In the genomic region with DNA sequence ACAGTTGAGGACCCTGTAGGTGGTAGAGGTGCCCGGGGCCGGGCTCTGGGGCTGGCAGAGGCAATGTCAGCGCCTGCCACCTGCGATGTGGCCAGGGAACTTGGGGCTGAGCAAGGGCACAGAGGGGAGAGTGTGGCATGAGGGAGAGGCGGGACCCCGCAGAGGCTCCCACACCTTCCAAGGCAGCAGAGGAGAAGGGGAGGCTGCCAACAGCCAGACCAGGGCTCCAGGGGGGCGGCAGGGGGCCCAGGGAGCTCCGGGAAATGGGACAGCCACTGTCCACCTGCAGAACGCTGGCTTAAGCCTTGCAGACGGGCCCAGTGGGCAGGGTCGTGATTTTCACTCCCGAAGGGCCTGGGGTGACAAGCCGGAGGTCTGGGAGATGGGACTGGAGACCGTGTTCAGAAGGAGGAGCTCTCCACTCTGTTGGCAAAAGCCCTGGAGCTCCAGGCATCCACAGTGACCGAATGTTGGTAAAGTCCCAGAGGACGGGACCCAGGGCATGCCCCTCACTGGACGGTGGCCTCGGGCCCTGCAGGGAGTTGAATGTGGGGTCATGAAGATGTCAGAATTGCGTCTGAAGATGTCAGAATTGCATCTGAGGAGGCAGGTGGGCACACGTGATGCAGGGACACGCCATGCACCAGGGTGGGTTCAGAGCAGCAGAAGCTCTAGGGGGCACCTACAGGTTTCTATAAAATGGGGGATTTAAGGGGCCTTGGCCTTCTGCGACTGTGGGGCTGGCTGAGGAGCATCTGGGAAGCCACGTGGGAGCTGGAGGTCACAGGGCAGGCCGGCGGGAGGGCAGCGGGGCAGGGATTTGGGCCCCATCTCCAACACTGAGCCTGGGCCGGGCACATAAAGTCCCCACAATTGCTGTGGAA, we compare ENCODE assay signal across 1 cellular context.
TF ChIP-seq lines count a peak whose summit lies in the region.

No MANE protein-coding gene starts in this region.

TF ChIP-seq in HepG2, 621 proteins besides CTCF, POLR2A, EP300 and RAD21 (continues in another document):
- no peak for TF ChIP-seq ADNP (CRISPR knock-in tag; IDR thresholded peaks at IDR 0.05)
- TF ChIP-seq ZNF382 (CRISPR knock-in tag; IDR thresholded peaks at IDR 0.05; ENCODE audit: borderline replicate concordance), result no peak
- TF ChIP-seq, protein P1, sequence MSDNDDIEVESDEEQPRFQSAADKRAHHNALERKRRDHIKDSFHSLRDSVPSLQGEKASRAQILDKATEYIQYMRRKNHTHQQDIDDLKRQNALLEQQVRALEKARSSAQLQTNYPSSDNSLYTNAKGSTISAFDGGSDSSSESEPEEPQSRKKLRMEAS (IDR thresholded peaks at IDR 0.05), result 0 out of 2 replicates have a peak, but pooled peaks have one; percentile 44
- 0 out of 2 replicates have a peak, but pooled peaks have one; percentile 5 for TF ChIP-seq ZNF430 (CRISPR knock-in tag; IDR thresholded peaks at IDR 0.05)
- no peak for TF ChIP-seq ATAD3A (CRISPR knock-in tag; IDR thresholded peaks at IDR 0.05)
- 0 out of 2 replicates have a peak, but pooled peaks have one; percentile 11 for TF ChIP-seq ZNF136 (CRISPR knock-in tag; IDR thresholded peaks at IDR 0.05; ENCODE audit: low read depth)
- TF ChIP-seq RFX1 (IDR thresholded peaks at IDR 0.05), result no peak
- TF ChIP-seq, protein P2, sequence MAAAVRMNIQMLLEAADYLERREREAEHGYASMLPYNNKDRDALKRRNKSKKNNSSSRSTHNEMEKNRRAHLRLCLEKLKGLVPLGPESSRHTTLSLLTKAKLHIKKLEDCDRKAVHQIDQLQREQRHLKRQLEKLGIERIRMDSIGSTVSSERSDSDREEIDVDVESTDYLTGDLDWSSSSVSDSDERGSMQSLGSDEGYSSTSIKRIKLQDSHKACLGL (CRISPR knock-in tag; IDR thresholded peaks at IDR 0.05), result no peak; the same call in 1 of the 2 replicates
- 0 out of 2 replicates have a peak, but pooled peaks have one; percentile 59 for TF ChIP-seq ZSCAN30 (CRISPR knock-in tag; IDR thresholded peaks at IDR 0.05)
- TF ChIP-seq NFYB (CRISPR knock-in tag; IDR thresholded peaks at IDR 0.05), result 0 out of 2 replicates have a peak, but pooled peaks have one; percentile 4
- TF ChIP-seq ELF4 (CRISPR knock-in tag; IDR thresholded peaks at IDR 0.05; ENCODE audit: borderline replicate concordance), result no peak
- TF ChIP-seq, protein P3, sequence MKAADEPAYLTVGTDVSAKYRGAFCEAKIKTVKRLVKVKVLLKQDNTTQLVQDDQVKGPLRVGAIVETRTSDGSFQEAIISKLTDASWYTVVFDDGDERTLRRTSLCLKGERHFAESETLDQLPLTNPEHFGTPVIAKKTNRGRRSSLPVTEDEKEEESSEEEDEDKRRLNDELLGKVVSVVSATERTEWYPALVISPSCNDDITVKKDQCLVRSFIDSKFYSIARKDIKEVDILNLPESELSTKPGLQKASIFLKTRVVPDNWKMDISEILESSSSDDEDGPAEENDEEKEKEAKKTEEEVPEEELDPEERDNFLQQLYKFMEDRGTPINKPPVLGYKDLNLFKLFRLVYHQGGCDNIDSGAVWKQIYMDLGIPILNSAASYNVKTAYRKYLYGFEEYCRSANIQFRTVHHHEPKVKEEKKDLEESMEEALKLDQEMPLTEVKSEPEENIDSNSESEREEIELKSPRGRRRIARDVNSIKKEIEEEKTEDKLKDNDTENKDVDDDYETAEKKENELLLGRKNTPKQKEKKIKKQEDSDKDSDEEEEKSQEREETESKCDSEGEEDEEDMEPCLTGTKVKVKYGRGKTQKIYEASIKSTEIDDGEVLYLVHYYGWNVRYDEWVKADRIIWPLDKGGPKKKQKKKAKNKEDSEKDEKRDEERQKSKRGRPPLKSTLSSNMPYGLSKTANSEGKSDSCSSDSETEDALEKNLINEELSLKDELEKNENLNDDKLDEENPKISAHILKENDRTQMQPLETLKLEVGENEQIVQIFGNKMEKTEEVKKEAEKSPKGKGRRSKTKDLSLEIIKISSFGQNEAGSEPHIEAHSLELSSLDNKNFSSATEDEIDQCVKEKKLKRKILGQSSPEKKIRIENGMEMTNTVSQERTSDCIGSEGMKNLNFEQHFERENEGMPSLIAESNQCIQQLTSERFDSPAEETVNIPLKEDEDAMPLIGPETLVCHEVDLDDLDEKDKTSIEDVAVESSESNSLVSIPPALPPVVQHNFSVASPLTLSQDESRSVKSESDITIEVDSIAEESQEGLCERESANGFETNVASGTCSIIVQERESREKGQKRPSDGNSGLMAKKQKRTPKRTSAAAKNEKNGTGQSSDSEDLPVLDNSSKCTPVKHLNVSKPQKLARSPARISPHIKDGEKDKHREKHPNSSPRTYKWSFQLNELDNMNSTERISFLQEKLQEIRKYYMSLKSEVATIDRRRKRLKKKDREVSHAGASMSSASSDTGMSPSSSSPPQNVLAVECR (CRISPR knock-in tag; IDR thresholded peaks at IDR 0.05; ENCODE audit: borderline replicate concordance), result 0 out of 2 replicates have a peak, but pooled peaks have one; percentile 7
- 0 out of 2 replicates have a peak, but pooled peaks have one; percentile 50 for TF ChIP-seq ZFX (CRISPR knock-in tag; IDR thresholded peaks at IDR 0.05; ENCODE audit: low read depth)
- TF ChIP-seq JUND (CRISPR knock-in tag; IDR thresholded peaks at IDR 0.05), result 0 out of 2 replicates have a peak, but pooled peaks have one; percentile 11
- TF ChIP-seq ZNF563 (CRISPR knock-in tag; IDR thresholded peaks at IDR 0.05), result no peak
- no peak; the same call in 1 of the 2 replicates for TF ChIP-seq ZNF619 (CRISPR knock-in tag; IDR thresholded peaks at IDR 0.05)
- TF ChIP-seq ZFP82 (CRISPR knock-in tag; IDR thresholded peaks at IDR 0.05; ENCODE audit: borderline replicate concordance), result peak; percentile 29; the same call in 1 of the 2 replicates
- TF ChIP-seq, protein P4, sequence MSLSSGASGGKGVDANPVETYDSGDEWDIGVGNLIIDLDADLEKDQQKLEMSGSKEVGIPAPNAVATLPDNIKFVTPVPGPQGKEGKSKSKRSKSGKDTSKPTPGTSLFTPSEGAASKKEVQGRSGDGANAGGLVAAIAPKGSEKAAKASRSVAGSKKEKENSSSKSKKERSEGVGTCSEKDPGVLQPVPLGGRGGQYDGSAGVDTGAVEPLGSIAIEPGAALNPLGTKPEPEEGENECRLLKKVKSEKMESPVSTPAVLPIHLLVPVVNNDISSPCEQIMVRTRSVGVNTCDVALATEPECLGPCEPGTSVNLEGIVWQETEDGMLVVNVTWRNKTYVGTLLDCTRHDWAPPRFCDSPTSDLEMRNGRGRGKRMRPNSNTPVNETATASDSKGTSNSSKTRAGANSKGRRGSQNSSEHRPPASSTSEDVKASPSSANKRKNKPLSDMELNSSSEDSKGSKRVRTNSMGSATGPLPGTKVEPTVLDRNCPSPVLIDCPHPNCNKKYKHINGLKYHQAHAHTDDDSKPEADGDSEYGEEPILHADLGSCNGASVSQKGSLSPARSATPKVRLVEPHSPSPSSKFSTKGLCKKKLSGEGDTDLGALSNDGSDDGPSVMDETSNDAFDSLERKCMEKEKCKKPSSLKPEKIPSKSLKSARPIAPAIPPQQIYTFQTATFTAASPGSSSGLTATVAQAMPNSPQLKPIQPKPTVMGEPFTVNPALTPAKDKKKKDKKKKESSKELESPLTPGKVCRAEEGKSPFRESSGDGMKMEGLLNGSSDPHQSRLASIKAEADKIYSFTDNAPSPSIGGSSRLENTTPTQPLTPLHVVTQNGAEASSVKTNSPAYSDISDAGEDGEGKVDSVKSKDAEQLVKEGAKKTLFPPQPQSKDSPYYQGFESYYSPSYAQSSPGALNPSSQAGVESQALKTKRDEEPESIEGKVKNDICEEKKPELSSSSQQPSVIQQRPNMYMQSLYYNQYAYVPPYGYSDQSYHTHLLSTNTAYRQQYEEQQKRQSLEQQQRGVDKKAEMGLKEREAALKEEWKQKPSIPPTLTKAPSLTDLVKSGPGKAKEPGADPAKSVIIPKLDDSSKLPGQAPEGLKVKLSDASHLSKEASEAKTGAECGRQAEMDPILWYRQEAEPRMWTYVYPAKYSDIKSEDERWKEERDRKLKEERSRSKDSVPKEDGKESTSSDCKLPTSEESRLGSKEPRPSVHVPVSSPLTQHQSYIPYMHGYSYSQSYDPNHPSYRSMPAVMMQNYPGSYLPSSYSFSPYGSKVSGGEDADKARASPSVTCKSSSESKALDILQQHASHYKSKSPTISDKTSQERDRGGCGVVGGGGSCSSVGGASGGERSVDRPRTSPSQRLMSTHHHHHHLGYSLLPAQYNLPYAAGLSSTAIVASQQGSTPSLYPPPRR (CRISPR knock-in tag; IDR thresholded peaks at IDR 0.05; ENCODE audit: borderline replicate concordance), result no peak
- no peak for TF ChIP-seq ZNF878 (CRISPR knock-in tag; IDR thresholded peaks at IDR 0.05)
- TF ChIP-seq ZMYM4 (CRISPR knock-in tag; IDR thresholded peaks at IDR 0.05), result 0 out of 2 replicates have a peak, but pooled peaks have one; percentile 0
- TF ChIP-seq, protein P5, sequence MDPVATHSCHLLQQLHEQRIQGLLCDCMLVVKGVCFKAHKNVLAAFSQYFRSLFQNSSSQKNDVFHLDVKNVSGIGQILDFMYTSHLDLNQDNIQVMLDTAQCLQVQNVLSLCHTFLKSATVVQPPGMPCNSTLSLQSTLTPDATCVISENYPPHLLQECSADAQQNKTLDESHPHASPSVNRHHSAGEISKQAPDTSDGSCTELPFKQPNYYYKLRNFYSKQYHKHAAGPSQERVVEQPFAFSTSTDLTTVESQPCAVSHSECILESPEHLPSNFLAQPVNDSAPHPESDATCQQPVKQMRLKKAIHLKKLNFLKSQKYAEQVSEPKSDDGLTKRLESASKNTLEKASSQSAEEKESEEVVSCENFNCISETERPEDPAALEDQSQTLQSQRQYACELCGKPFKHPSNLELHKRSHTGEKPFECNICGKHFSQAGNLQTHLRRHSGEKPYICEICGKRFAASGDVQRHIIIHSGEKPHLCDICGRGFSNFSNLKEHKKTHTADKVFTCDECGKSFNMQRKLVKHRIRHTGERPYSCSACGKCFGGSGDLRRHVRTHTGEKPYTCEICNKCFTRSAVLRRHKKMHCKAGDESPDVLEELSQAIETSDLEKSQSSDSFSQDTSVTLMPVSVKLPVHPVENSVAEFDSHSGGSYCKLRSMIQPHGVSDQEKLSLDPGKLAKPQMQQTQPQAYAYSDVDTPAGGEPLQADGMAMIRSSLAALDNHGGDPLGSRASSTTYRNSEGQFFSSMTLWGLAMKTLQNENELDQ (CRISPR knock-in tag; IDR thresholded peaks at IDR 0.05; ENCODE audit: borderline replicate concordance), result no peak
- 0 out of 2 replicates have a peak, but pooled peaks have one; percentile 40 for TF ChIP-seq MEIS1 (CRISPR knock-in tag; IDR thresholded peaks at IDR 0.05; ENCODE audit: borderline replicate concordance)
- 0 out of 2 replicates have a peak, but pooled peaks have one; percentile 7 for TF ChIP-seq MIER2 (CRISPR knock-in tag; IDR thresholded peaks at IDR 0.05)
- no peak for TF ChIP-seq ZNF451 (CRISPR knock-in tag; IDR thresholded peaks at IDR 0.05)
- TF ChIP-seq, protein P6, sequence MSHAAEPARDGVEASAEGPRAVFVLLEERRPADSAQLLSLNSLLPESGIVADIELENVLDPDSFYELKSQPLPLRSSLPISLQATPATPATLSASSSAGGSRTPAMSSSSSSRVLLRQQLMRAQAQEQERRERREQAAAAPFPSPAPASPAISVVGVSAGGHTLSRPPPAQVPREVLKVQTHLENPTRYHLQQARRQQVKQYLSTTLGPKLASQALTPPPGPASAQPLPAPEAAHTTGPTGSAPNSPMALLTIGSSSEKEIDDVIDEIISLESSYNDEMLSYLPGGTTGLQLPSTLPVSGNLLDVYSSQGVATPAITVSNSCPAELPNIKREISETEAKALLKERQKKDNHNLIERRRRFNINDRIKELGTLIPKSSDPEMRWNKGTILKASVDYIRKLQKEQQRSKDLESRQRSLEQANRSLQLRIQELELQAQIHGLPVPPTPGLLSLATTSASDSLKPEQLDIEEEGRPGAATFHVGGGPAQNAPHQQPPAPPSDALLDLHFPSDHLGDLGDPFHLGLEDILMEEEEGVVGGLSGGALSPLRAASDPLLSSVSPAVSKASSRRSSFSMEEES (CRISPR knock-in tag; IDR thresholded peaks at IDR 0.05), result 0 out of 2 replicates have a peak, but pooled peaks have one; percentile 40
- TF ChIP-seq, protein P7, sequence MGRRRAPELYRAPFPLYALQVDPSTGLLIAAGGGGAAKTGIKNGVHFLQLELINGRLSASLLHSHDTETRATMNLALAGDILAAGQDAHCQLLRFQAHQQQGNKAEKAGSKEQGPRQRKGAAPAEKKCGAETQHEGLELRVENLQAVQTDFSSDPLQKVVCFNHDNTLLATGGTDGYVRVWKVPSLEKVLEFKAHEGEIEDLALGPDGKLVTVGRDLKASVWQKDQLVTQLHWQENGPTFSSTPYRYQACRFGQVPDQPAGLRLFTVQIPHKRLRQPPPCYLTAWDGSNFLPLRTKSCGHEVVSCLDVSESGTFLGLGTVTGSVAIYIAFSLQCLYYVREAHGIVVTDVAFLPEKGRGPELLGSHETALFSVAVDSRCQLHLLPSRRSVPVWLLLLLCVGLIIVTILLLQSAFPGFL (CRISPR knock-in tag; IDR thresholded peaks at IDR 0.05), result no peak
- 0 out of 2 replicates have a peak, but pooled peaks have one; percentile 25 for TF ChIP-seq MYNN (CRISPR knock-in tag; IDR thresholded peaks at IDR 0.05; ENCODE audit: low read depth)
- no peak for TF ChIP-seq ZNF672 (CRISPR knock-in tag; IDR thresholded peaks at IDR 0.05)
- TF ChIP-seq, protein P8, sequence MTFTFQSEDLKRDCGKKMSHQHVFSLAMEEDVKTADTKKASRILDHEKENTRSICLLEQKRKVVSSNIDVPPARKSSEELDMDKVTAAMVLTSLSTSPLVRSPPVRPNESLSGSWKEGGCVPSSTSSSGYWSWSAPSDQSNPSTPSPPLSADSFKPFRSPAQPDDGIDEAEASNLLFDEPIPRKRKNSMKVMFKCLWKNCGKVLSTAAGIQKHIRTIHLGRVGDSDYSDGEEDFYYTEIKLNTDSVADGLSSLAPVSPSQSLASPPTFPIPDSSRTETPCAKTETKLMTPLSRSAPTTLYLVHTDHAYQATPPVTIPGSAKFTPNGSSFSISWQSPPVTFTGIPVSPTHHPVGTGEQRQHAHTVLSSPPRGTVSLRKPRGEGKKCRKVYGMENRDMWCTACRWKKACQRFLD (CRISPR knock-in tag; IDR thresholded peaks at IDR 0.05; ENCODE audit: borderline replicate concordance), result 0 out of 2 replicates have a peak, but pooled peaks have one; percentile 17
- TF ChIP-seq NFKB2 (CRISPR knock-in tag; IDR thresholded peaks at IDR 0.05; ENCODE audit: borderline replicate concordance), result no peak
- TF ChIP-seq ARHGAP35 (CRISPR knock-in tag; IDR thresholded peaks at IDR 0.05; ENCODE audit: borderline replicate concordance), result 0 out of 2 replicates have a peak, but pooled peaks have one; percentile 17
- no peak for TF ChIP-seq SALL2 (CRISPR knock-in tag; IDR thresholded peaks at IDR 0.05)
- TF ChIP-seq, protein P9, sequence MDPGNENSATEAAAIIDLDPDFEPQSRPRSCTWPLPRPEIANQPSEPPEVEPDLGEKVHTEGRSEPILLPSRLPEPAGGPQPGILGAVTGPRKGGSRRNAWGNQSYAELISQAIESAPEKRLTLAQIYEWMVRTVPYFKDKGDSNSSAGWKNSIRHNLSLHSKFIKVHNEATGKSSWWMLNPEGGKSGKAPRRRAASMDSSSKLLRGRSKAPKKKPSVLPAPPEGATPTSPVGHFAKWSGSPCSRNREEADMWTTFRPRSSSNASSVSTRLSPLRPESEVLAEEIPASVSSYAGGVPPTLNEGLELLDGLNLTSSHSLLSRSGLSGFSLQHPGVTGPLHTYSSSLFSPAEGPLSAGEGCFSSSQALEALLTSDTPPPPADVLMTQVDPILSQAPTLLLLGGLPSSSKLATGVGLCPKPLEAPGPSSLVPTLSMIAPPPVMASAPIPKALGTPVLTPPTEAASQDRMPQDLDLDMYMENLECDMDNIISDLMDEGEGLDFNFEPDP (CRISPR knock-in tag; conservative IDR thresholded peaks at IDR 0.05), result no peak
- no peak for TF ChIP-seq GTF2F1 (IDR thresholded peaks at IDR 0.05; ENCODE audit: low read length)
- TF ChIP-seq WIZ (CRISPR knock-in tag; IDR thresholded peaks at IDR 0.05), result no peak
- TF ChIP-seq ATM (IDR thresholded peaks at IDR 0.05; ENCODE audit: borderline replicate concordance), result no peak
